ENCODE assay signal across 11 cellular contexts in the genomic region with DNA sequence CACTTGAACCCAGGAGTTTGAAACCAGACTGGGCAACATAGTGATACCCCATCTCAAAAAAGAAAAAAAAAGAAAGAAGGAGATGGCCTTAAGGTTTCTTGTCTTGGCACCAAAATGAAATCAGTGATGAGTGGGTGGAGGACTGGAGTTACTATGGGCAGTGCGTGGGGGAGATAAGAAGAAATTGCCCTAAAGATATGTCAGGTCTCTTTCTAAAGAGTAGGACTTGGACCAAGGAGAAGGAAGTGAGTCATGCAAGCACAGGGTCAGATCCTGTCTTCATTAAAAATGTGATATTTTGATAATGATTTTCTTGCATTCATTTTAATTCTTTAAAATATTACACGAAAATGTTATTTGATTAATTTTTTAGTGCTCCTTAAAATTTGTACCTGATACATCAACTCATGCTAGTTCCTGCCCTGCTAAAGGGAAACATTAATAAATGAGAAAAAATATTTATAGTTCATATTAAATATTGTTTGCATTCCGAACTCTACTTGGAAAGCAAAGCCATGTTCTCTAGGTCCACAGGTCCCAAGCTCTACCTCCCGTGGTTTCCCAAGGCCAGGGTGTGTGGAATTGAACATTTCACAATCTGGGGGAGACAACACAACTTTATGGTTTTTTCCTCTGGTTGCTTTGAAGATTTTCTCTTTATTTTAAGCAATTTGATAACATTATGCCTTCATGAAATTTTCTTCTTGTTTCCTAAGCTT.
DNase-seq lines count a peak whose midpoint lies in the region; ATAC-seq and TF ChIP-seq lines count a peak whose summit lies in the region.
"Had no signal": no experiment of that assay in that cellular context is flagged by ENCODE, and none has a peak within 500 bp of the region (broad histone marks: within the 10 kb centered on the region; RNA-seq: fewer than 3 reads in every experiment).

No MANE protein-coding gene starts in this region.

- peak overlapping the region; percentile 40 for H3K4me3 Mint-ChIP-seq in activated CD4-positive, alpha-beta T cell treated with anti-CD3 and anti-CD28 coated beads, Interleukin-2, amount 10 ng/mL, durations not matched to agents 24 days and 14 days
- H3K4me3 Mint-ChIP-seq in osteocyte (ENCODE audit: unreplicated experiment) = no peak overlapping the region
- H3K4me3 Mint-ChIP-seq in glutamatergic neuron (ENCODE audit: unreplicated experiment) = no peak overlapping the region

- peaks cover 12% of the 10 kb centered on the region for H3K4me1 ChIP-seq in PC-3 (ENCODE audit: insufficient read depth, low read length)

- H3K9me3 ChIP-seq in PC-3 (ENCODE audit: low read length) = peaks cover 6% of the 10 kb centered on the region; the same call in 1 of the 2 replicates

- H3K4me2 ChIP-seq in PC-3 (ENCODE audit: low read length) = no peak overlapping the region

- peaks cover 61% of the 10 kb centered on the region for H3K4me1 Mint-ChIP-seq in activated CD4-positive, alpha-beta T cell treated with anti-CD3 and anti-CD28 coated beads, Interleukin-2, amount 10 ng/mL, durations not matched to agents 24 days and 14 days
- H3K4me1 Mint-ChIP-seq in osteocyte (ENCODE audit: unreplicated experiment) = peaks cover 59% of the 10 kb centered on the region
- H3K4me1 Mint-ChIP-seq in glutamatergic neuron (ENCODE audit: low read depth, unreplicated experiment) = no peaks in the 10 kb centered on the region

- in situ Hi-C loops in brain microvascular endothelial cell (cut with HindIII; ENCODE audit: low pct_ligation_motif_present, low sequenced_read_pairs) = loop anchor here (10.0 to 25.0 kb wide), 2 partner anchors 120 to 318 kb away; no protein-coding TSS in a partner anchor

- H3K36me3 ChIP-seq in PC-3 (ENCODE audit: low read depth, low read length) (no peaks in the 10 kb centered on the region), brain microvascular endothelial cell (replicated peaks) (no peaks in the 10 kb centered on the region)

- CTCF ChIA-PET in PC-3 (lab: Charles Lee) = no interaction called here

- DNase-seq in activated CD4-positive, alpha-beta T cell treated with anti-CD3 and anti-CD28 coated beads, Interleukin-2, amount 10 ng/mL, durations not matched to agents 24 days and 14 days = no peak
- DNase-seq in activated CD4-positive, alpha-beta T cell treated with anti-CD3 and anti-CD28 coated beads for 1 hour = no peak
- no peak for DNase-seq in PC-3
- DNase-seq in brain microvascular endothelial cell = peak; percentile 74
- DNase-seq in osteocyte (ENCODE audit: extremely low spot score, unreplicated experiment) = no peak
- DNase-seq in NOMO-1 treated with DMSO at 0.1 percent for 48 hours (lab: John Stamatoyannopoulos, UW; ENCODE audit: unreplicated experiment) = no peak
- no peak for DNase-seq in NCI-H1436 (lab: John Stamatoyannopoulos, UW)
- no peak for DNase-seq in glutamatergic neuron
- DNase-seq: effector CD8-positive, alpha-beta T cell; NCI-H69 had no signal

- intact Hi-C loops in activated CD4-positive, alpha-beta T cell treated with anti-CD3 and anti-CD28 coated beads, Interleukin-2, amount 10 ng/mL, durations not matched to agents 24 days and 14 days (cut with micrococcal nuclease) = loop anchor here (1.0 to 5.0 kb wide), 5 partner anchors 26 to 268 kb away; a partner anchor contains a TSS
- intact Hi-C loops in PC-3 (cut with micrococcal nuclease) = no loop called here

- H3K9ac ChIP-seq in PC-3 (ENCODE audit: low read length) = no peak overlapping the region

- no peaks in the 10 kb centered on the region for H3F3A ChIP-seq in PC-3 (ENCODE audit: low read length, unreplicated experiment)

- peaks cover 19% of the 10 kb centered on the region for H3K36me3 Mint-ChIP-seq in activated CD4-positive, alpha-beta T cell treated with anti-CD3 and anti-CD28 coated beads, Interleukin-2, amount 10 ng/mL, durations not matched to agents 24 days and 14 days (ENCODE audit: low read depth)
- H3K36me3 Mint-ChIP-seq in osteocyte (ENCODE audit: unreplicated experiment) = peaks cover 3% of the 10 kb centered on the region
- H3K36me3 Mint-ChIP-seq in glutamatergic neuron (ENCODE audit: unreplicated experiment) = peaks cover 13% of the 10 kb centered on the region

- no peaks in the 10 kb centered on the region for H3K9me2 ChIP-seq in PC-3 (replicated peaks; ENCODE audit: low read length)

- H3K4me3 ChIP-seq in PC-3 (ENCODE audit: low read length) (no peak overlapping the region), brain microvascular endothelial cell (ENCODE audit: low read depth, low read length) (no peak overlapping the region)

- ATAC-seq in PC-3 = peak; percentile 51; the same call in 1 of the 2 replicates
- ATAC-seq: HCT116 had no signal

- TF ChIP-seq CTCF in PC-3 (conservative IDR thresholded peaks at IDR 0.05; ENCODE audit: low read depth, low read length) (no peak), brain microvascular endothelial cell (IDR thresholded peaks at IDR 0.05; ENCODE audit: low read depth, low read length, missing control alignments) (no peak), osteocyte (IDR thresholded peaks at IDR 0.05) (no peak), glutamatergic neuron (IDR thresholded peaks at IDR 0.05; ENCODE audit: partially characterized antibody, unreplicated experiment) (no peak)

- H4K20me1 ChIP-seq in PC-3 (ENCODE audit: low read length) = no peaks in the 10 kb centered on the region

- POLR2A ChIA-PET in PC-3 (lab: Charles Lee; ENCODE audit: unreplicated experiment) = no interaction called here

- no TSS peak for BruUV-seq in PC-3 (replicated peaks; lab: Mats Ljungman, UMichigan)

- no peak overlapping the region for H2AFZ ChIP-seq in PC-3 (ENCODE audit: low read length)

- no peaks in the 10 kb centered on the region for H3K27me3 Mint-ChIP-seq in activated CD4-positive, alpha-beta T cell treated with anti-CD3 and anti-CD28 coated beads, Interleukin-2, amount 10 ng/mL, durations not matched to agents 24 days and 14 days
- H3K27me3 Mint-ChIP-seq in osteocyte (ENCODE audit: unreplicated experiment) (no peaks in the 10 kb centered on the region), glutamatergic neuron (ENCODE audit: unreplicated experiment) (no peaks in the 10 kb centered on the region)

- H3K27me3 ChIP-seq in PC-3 (ENCODE audit: low read length) (no peaks in the 10 kb centered on the region), brain microvascular endothelial cell (replicated peaks) (no peaks in the 10 kb centered on the region)

- H3K79me2 ChIP-seq in PC-3 (ENCODE audit: low read length) = no peaks in the 10 kb centered on the region

- peak overlapping the region; percentile 84 for H3K27ac Mint-ChIP-seq in activated CD4-positive, alpha-beta T cell treated with anti-CD3 and anti-CD28 coated beads, Interleukin-2, amount 10 ng/mL, durations not matched to agents 24 days and 14 days
- H3K27ac Mint-ChIP-seq in osteocyte (ENCODE audit: unreplicated experiment) = peak overlapping the region; percentile 87
- H3K27ac Mint-ChIP-seq in glutamatergic neuron (ENCODE audit: unreplicated experiment) = no peak overlapping the region

- no peak overlapping the region for H3K27ac ChIP-seq in PC-3 (ENCODE audit: low read length)
- peak overlapping the region; percentile 98 for H3K27ac ChIP-seq in brain microvascular endothelial cell

- peaks cover 13% of the 10 kb centered on the region for H3K9me3 Mint-ChIP-seq in activated CD4-positive, alpha-beta T cell treated with anti-CD3 and anti-CD28 coated beads, Interleukin-2, amount 10 ng/mL, durations not matched to agents 24 days and 14 days
- peaks cover 8% of the 10 kb centered on the region for H3K9me3 Mint-ChIP-seq in osteocyte (ENCODE audit: unreplicated experiment)
- H3K9me3 Mint-ChIP-seq in glutamatergic neuron (ENCODE audit: unreplicated experiment) = peaks cover 2% of the 10 kb centered on the region
